Comparison of ENCODE assay signal across 38 cellular contexts in the genomic region with DNA sequence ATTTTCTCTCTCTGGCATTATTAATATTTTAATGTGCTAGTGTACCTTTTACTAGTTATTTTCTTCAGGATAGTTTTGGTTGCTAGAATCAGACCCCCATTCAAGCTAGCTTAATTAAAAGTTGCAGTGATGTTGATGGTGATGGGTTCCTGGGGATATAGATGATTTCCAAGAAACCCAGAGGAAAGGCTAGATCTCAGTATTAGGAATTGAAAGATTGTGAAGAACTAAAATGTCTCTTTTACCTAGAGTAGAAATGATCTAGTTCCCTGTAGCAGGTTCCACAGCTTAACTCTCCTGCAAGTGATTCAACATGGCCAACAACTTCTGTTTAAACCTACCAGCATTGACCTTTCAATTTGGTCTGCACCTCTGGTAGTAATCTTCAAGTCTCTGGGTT.
"Had no signal": no experiment of that assay in that cellular context is flagged by ENCODE, and none has a peak within 500 bp of the region (broad histone marks: within the 10 kb centered on the region; RNA-seq: fewer than 3 reads in every experiment).

No MANE protein-coding gene starts in this region.

- H3K27me3 Mint-ChIP-seq: activated naive CD4-positive, alpha-beta T cell treated with anti-CD3 and anti-CD28 coated beads, Interleukin-2, amount 10 ng/mL, durations not matched to agents 7 days and 5 days; activated naive CD8-positive, alpha-beta T cell treated with anti-CD3 and anti-CD28 coated beads, Interleukin-2, amount 10 ng/mL, durations not matched to agents 7 days and 5 days; central memory CD8-positive, alpha-beta T cell had no signal

- H3K36me3 Mint-ChIP-seq: activated naive CD4-positive, alpha-beta T cell treated with anti-CD3 and anti-CD28 coated beads, Interleukin-2, amount 10 ng/mL, durations not matched to agents 7 days and 5 days; activated naive CD4-positive, alpha-beta T cell treated with anti-CD3 and anti-CD28 coated beads, Interleukin-2, amount 50 U/mL, for 24 hours; activated naive CD4-positive, alpha-beta T cell treated with anti-CD3 and anti-CD28 coated beads, Interleukin-2, amount 50 U/mL, for 72 hours; activated naive CD8-positive, alpha-beta T cell; activated naive CD8-positive, alpha-beta T cell treated with anti-CD3 and anti-CD28 coated beads for 36 hours; activated naive CD8-positive, alpha-beta T cell treated with anti-CD3 and anti-CD28 coated beads, Interleukin-2, amount 10 ng/mL, durations not matched to agents 7 days and 5 days had no signal

- H3K4me3 ChIP-seq: adrenal gland, ascending aorta, body of pancreas, breast epithelium, cardiac muscle cell had no signal

- H3K27ac ChIP-seq: adrenal gland, ascending aorta, body of pancreas, brain microvascular endothelial cell, breast epithelium, cardiac muscle cell had no signal

- H3K36me3 ChIP-seq: adrenal gland, ascending aorta, brain microvascular endothelial cell, breast epithelium, cardiac muscle cell had no signal

- H3K27me3 ChIP-seq: adrenal gland, ascending aorta, body of pancreas, brain microvascular endothelial cell, breast epithelium, cardiac muscle cell had no signal

- H3K4me1 Mint-ChIP-seq: activated naive CD4-positive, alpha-beta T cell treated with anti-CD3 and anti-CD28 coated beads, Interleukin-2, amount 10 ng/mL, durations not matched to agents 7 days and 5 days; activated naive CD4-positive, alpha-beta T cell treated with anti-CD3 and anti-CD28 coated beads, Interleukin-2, amount 50 U/mL, for 24 hours; activated naive CD8-positive, alpha-beta T cell treated with anti-CD3 and anti-CD28 coated beads, Interleukin-2, amount 10 ng/mL, durations not matched to agents 7 days and 5 days; activated T-helper 17 cell treated with anti-CD3 and anti-CD28 coated beads, Interleukin-2, amount 50 U/mL, for 72 hours; central memory CD8-positive, alpha-beta T cell had no signal

- ATAC-seq: activated naive CD4-positive, alpha-beta T cell treated with anti-CD3 and anti-CD28 coated beads, Interleukin-2, amount 50 U/mL, for 72 hours; activated naive CD8-positive, alpha-beta T cell treated with anti-CD3 and anti-CD28 coated beads, Interleukin-2, amount 50 U/mL, for 24 hours; activated T-cell treated with anti-CD3 and anti-CD28 coated beads, Interleukin-2, amount 50 U/mL, for 4 hours; activated T-cell treated with anti-CD3 and anti-CD28 coated beads, Interleukin-2, amount 50 U/mL, for 72 hours; activated T-helper 17 cell treated with anti-CD3 and anti-CD28 coated beads, Interleukin-2, amount 50 U/mL, for 72 hours; body of pancreas had no signal

- H3K4me3 Mint-ChIP-seq: activated naive CD4-positive, alpha-beta T cell treated with anti-CD3 and anti-CD28 coated beads for 36 hours; activated naive CD4-positive, alpha-beta T cell treated with anti-CD3 and anti-CD28 coated beads, Interleukin-2, amount 10 ng/mL, durations not matched to agents 7 days and 5 days; activated naive CD4-positive, alpha-beta T cell treated with anti-CD3 and anti-CD28 coated beads, Interleukin-2, amount 50 U/mL, for 24 hours; activated naive CD8-positive, alpha-beta T cell; activated naive CD8-positive, alpha-beta T cell treated with anti-CD3 and anti-CD28 coated beads for 36 hours; activated naive CD8-positive, alpha-beta T cell treated with anti-CD3 and anti-CD28 coated beads, Interleukin-2, amount 10 ng/mL, durations not matched to agents 7 days and 5 days; activated naive CD8-positive, alpha-beta T cell treated with anti-CD3 and anti-CD28 coated beads, Interleukin-2, amount 50 U/mL, for 24 hours; activated T-cell treated with anti-CD3 and anti-CD28 coated beads, Interleukin-2, amount 50 U/mL, for 24 hours; activated T-cell treated with anti-CD3 and anti-CD28 coated beads, Interleukin-2, amount 50 U/mL, for 4 hours; activated T-cell treated with anti-CD3 and anti-CD28 coated beads, Interleukin-2, amount 50 U/mL, for 72 hours; activated T-helper 1 cell treated with anti-CD3 and anti-CD28 coated beads, Interleukin-12 subunit alpha, Interleukin-12 subunit beta, Interleukin-2, Interleukin-4 antibody, amounts not matched to agents 30 ng/mL and 10 ng/mL and 1 ng/mL, durations not matched to agents 14 hours and 24 hours and 36 hours; activated T-helper 17 cell treated with anti-CD3 and anti-CD28 coated beads, Interleukin-2, amount 50 U/mL, for 72 hours; brain; central memory CD8-positive, alpha-beta T cell had no signal

- DNase-seq: activated effector memory CD4-positive, alpha-beta T cell treated with anti-CD3 and anti-CD28 coated beads, Interleukin-2, amount 50 U/mL, for 16 hours; activated effector memory CD4-positive, alpha-beta T cell treated with Interleukin-2 at 50 U/mL for 16 hours; activated gamma-delta T cell; activated gamma-delta T cell treated with Interleukin-2 at 50 U/mL for 16 hours; activated naive CD4-positive, alpha-beta T cell; activated naive CD4-positive, alpha-beta T cell treated with anti-CD3 and anti-CD28 coated beads for 36 hours; activated naive CD4-positive, alpha-beta T cell treated with anti-CD3 and anti-CD28 coated beads, Interleukin-2, amount 10 ng/mL, durations not matched to agents 7 days and 5 days; activated naive CD4-positive, alpha-beta T cell treated with anti-CD3 and anti-CD28 coated beads, Interleukin-2, amount 50 U/mL, for 16 hours; activated naive CD4-positive, alpha-beta T cell treated with Interleukin-2 at 50 U/mL for 16 hours; activated naive CD8-positive, alpha-beta T cell treated with anti-CD3 and anti-CD28 coated beads for 36 hours; activated naive CD8-positive, alpha-beta T cell treated with anti-CD3 and anti-CD28 coated beads, Interleukin-2, amount 10 ng/mL, durations not matched to agents 7 days and 5 days; activated naive CD8-positive, alpha-beta T cell treated with anti-CD3 and anti-CD28 coated beads, Interleukin-2, amount 50 U/mL, for 24 hours; activated T-cell treated with anti-CD3 and anti-CD28 coated beads, Interleukin-2, amount 50 U/mL, for 1 hour; activated T-cell treated with anti-CD3 and anti-CD28 coated beads, Interleukin-2, amount 50 U/mL, for 24 hours; activated T-cell treated with anti-CD3 and anti-CD28 coated beads, Interleukin-2, amount 50 U/mL, for 4 hours; activated T-cell treated with anti-CD3 and anti-CD28 coated beads, Interleukin-2, amount 50 U/mL, for 48 hours; activated T-cell treated with anti-CD3 and anti-CD28 coated beads, Interleukin-2, amount 50 U/mL, for 72 hours; adrenal gland; amniotic stem cell; amygdala; anterior cingulate cortex; aorta; body of pancreas; brain microvascular endothelial cell; caudate nucleus; central memory CD4-positive, alpha-beta T cell; cerebellar nuclear complex had no signal

- H3K9me3 ChIP-seq: adrenal gland, ascending aorta, body of pancreas, breast epithelium had no signal

- H3K9me3 Mint-ChIP-seq: activated naive CD4-positive, alpha-beta T cell treated with anti-CD3 and anti-CD28 coated beads for 36 hours; activated naive CD4-positive, alpha-beta T cell treated with anti-CD3 and anti-CD28 coated beads, Interleukin-2, amount 10 ng/mL, durations not matched to agents 7 days and 5 days; activated naive CD4-positive, alpha-beta T cell treated with anti-CD3 and anti-CD28 coated beads, Interleukin-2, amount 50 U/mL, for 24 hours; activated naive CD8-positive, alpha-beta T cell treated with anti-CD3 and anti-CD28 coated beads, Interleukin-2, amount 50 U/mL, for 24 hours; activated T-helper 1 cell treated with anti-CD3 and anti-CD28 coated beads, Interleukin-12 subunit alpha, Interleukin-12 subunit beta, Interleukin-2, Interleukin-4 antibody, amounts not matched to agents 30 ng/mL and 10 ng/mL and 1 ng/mL, durations not matched to agents 14 hours and 24 hours and 36 hours; activated T-helper 17 cell treated with anti-CD3 and anti-CD28 coated beads, Interleukin-2, amount 50 U/mL, for 72 hours; activated T-helper 2 cell treated with anti-CD3 and anti-CD28 coated beads, Interferon-gamma antibody, Interleukin-2, Interleukin-4, amounts not matched to agents 10 μg/mL and 5 μg/mL and 100 μg/mL, durations not matched to agents 14 hours and 24 hours and 36 hours had no signal

- H3K4me1 ChIP-seq: adrenal gland, ascending aorta, body of pancreas, breast epithelium had no signal

- H3K27ac Mint-ChIP-seq: activated naive CD4-positive, alpha-beta T cell treated with anti-CD3 and anti-CD28 coated beads for 36 hours; activated naive CD4-positive, alpha-beta T cell treated with anti-CD3 and anti-CD28 coated beads, Interleukin-2, amount 10 ng/mL, durations not matched to agents 7 days and 5 days; activated naive CD4-positive, alpha-beta T cell treated with anti-CD3 and anti-CD28 coated beads, Interleukin-2, amount 50 U/mL, for 24 hours; activated naive CD4-positive, alpha-beta T cell treated with anti-CD3 and anti-CD28 coated beads, Interleukin-2, amount 50 U/mL, for 72 hours; activated naive CD8-positive, alpha-beta T cell; activated naive CD8-positive, alpha-beta T cell treated with anti-CD3 and anti-CD28 coated beads for 36 hours; activated naive CD8-positive, alpha-beta T cell treated with anti-CD3 and anti-CD28 coated beads, Interleukin-2, amount 10 ng/mL, durations not matched to agents 7 days and 5 days; activated naive CD8-positive, alpha-beta T cell treated with anti-CD3 and anti-CD28 coated beads, Interleukin-2, amount 50 U/mL, for 24 hours; activated T-cell treated with anti-CD3 and anti-CD28 coated beads, Interleukin-2, amount 50 U/mL, for 24 hours; activated T-cell treated with anti-CD3 and anti-CD28 coated beads, Interleukin-2, amount 50 U/mL, for 72 hours; activated T-helper 1 cell treated with anti-CD3 and anti-CD28 coated beads, Interleukin-12 subunit alpha, Interleukin-12 subunit beta, Interleukin-2, Interleukin-4 antibody, amounts not matched to agents 30 ng/mL and 10 ng/mL and 1 ng/mL, durations not matched to agents 14 hours and 24 hours and 36 hours; activated T-helper 17 cell treated with anti-CD3 and anti-CD28 coated beads, Interleukin-2, amount 50 U/mL, for 72 hours; activated T-helper 2 cell treated with anti-CD3 and anti-CD28 coated beads, Interferon-gamma antibody, Interleukin-2, Interleukin-4, amounts not matched to agents 10 μg/mL and 5 μg/mL and 100 μg/mL, durations not matched to agents 14 hours and 24 hours and 36 hours; brain had no signal
